10 cellular contexts compared by ENCODE assay signal in genomic region chr1:209641216-209642181, GRCh38. TPM values are rescaled to one million over a fixed set of nuclear protein-coding genes. Genes with fewer than 3 reads are reported as not detected.
DNase-seq lines count a peak whose midpoint lies in the region; ATAC-seq, FAIRE-seq and TF ChIP-seq lines count a peak whose summit lies in the region.
"Had no signal": no experiment of that assay in that cellular context is flagged by ENCODE, and none has a peak within 500 bp of the region (broad histone marks: within the 10 kb centered on the region; RNA-seq: fewer than 3 reads in every experiment).

No MANE protein-coding gene starts in this region.

- H3K36me3 ChIP-seq in liver (ENCODE audit: control insufficient read depth in 4 of 4, insufficient read depth in 3 of 4, low read depth in 1 of 4, low read length in 3 of 4) (no peaks in the 10 kb centered on the region), HepG2 (replicated peaks in 1 of 2; ENCODE audit: control insufficient read depth in 1 of 2, insufficient read depth in 2 of 2, low read length in 2 of 2) (no peaks in the 10 kb centered on the region), osteoblast (ENCODE audit: insufficient read depth, low read length) (no peaks in the 10 kb centered on the region), aorta (ENCODE audit: control insufficient read depth in 1 of 2, insufficient read depth in 2 of 2, low read length in 1 of 2) (no peaks in the 10 kb centered on the region)

- no peak overlapping the region for H3K9ac ChIP-seq in liver (ENCODE audit: low read depth in 1 of 2, low read length in 2 of 2)
- no peak overlapping the region for H3K9ac ChIP-seq in HepG2 (ENCODE audit: insufficient read depth, low read depth, low read length)

- WGBS in liver = 74% methylated on average over 10 of the region's 10 CpGs
- 46% methylated on average over 9 of the region's 10 CpGs for WGBS in HepG2 (ENCODE audit: low lambda C conversion rate)
- WGBS in aorta, 2 donors = 26% methylated on average over 10 of the region's 10 CpGs

- H4K20me1 ChIP-seq in HepG2 (ENCODE audit: insufficient read depth, low read length) (no peaks in the 10 kb centered on the region), osteoblast (ENCODE audit: insufficient read depth, low read length) (no peaks in the 10 kb centered on the region)

- H3K4me2 ChIP-seq in HepG2 (ENCODE audit: low read depth, low read length) (no peak overlapping the region), osteoblast (ENCODE audit: insufficient read depth, low read length) (no peak overlapping the region)

- H3K4me1 ChIP-seq in liver (ENCODE audit: control insufficient read depth in 4 of 4, insufficient read depth in 4 of 4, low read length in 3 of 4) = peaks cover 0 to 12% (median 10%) of the 10 kb centered on the region in 4 donors
- H3K4me1 ChIP-seq in HepG2 (ENCODE audit: insufficient read depth, low read length) = no peaks in the 10 kb centered on the region
- H3K4me1 ChIP-seq in osteoblast (ENCODE audit: insufficient read depth, low read length) = peaks cover 12% of the 10 kb centered on the region
- peaks cover 0 to 4% of the 10 kb centered on the region in 2 donors for H3K4me1 ChIP-seq in aorta (ENCODE audit: control insufficient read depth in 1 of 2, insufficient read depth in 2 of 2, low read length in 2 of 2)

- CTCF ChIA-PET in HepG2 (lab: Yijun Ruan, JAX; ENCODE audit: low intra/inter-chr PET ratio, low total read pairs) = no interaction called here

- TF ChIP-seq RAD21 in liver (IDR thresholded peaks at IDR 0.05) (peak in 1 of 2 donors; percentile 16), HepG2 (CRISPR knock-in tag; IDR thresholded peaks at IDR 0.05) (no peak)

- no peaks in the 10 kb centered on the region for H3K79me2 ChIP-seq in HepG2 (ENCODE audit: insufficient read depth, low read length)
- no peaks in the 10 kb centered on the region for H3K79me2 ChIP-seq in osteoblast (ENCODE audit: insufficient read depth, low read length)

- peak overlapping the region; percentile 34 to 49 for H3K27ac ChIP-seq in liver (ENCODE audit: low read depth in 1 of 2, low read length in 2 of 2)
- no peak overlapping the region for H3K27ac ChIP-seq in HepG2 (ENCODE audit: extremely low read length, insufficient read depth, low read length)
- H3K27ac ChIP-seq in osteoblast (ENCODE audit: low read depth, low read length) = no peak overlapping the region
- peak overlapping the region in 1 of 2 donors; percentile 70 for H3K27ac ChIP-seq in aorta (ENCODE audit: low read depth in 1 of 2, low read length in 2 of 2)

- DNase-seq in HepG2 (ENCODE audit: low spot score) (no peak), cardiac septum (ENCODE audit: low spot score) (peak; percentile 93), osteoblast (ENCODE audit: insufficient read length, low spot score, missing footprints) (no peak), aorta (peak; percentile 83 to 89), NCI-H510A (lab: John Stamatoyannopoulos, UW) (no peak), SIG-M5 (lab: John Stamatoyannopoulos, UW) (no peak), NCI-H524 (lab: John Stamatoyannopoulos, UW) (no peak)

- BruUV-seq in HepG2 (replicated peaks; lab: Mats Ljungman, UMichigan) = no TSS peak

- H3K27me3 ChIP-seq in liver (ENCODE audit: control insufficient read depth in 4 of 4, insufficient read depth in 4 of 4, low read length in 3 of 4) = no peaks in the 10 kb centered on the region
- H3K27me3 ChIP-seq in HepG2 (ENCODE audit: control insufficient read depth in 1 of 2, insufficient read depth in 2 of 2, low read length in 2 of 2) = no peaks in the 10 kb centered on the region; a peak in 1 of 5 replicates
- no peaks in the 10 kb centered on the region for H3K27me3 ChIP-seq in osteoblast (ENCODE audit: insufficient read depth, low read length)
- no peaks in the 10 kb centered on the region for H3K27me3 ChIP-seq in aorta (ENCODE audit: control insufficient read depth in 1 of 2, insufficient read depth in 2 of 2, low read length in 1 of 2)

- no peak overlapping the region for H2AFZ ChIP-seq in HepG2 (ENCODE audit: low read length)
- H2AFZ ChIP-seq in osteoblast (ENCODE audit: low read length) = peak overlapping the region; percentile 75

- no peak for ATAC-seq in HepG2
- ATAC-seq in aorta (ENCODE audit: low FRiP score) = peak; percentile 86

- in situ Hi-C loops in HepG2 (cut with HindIII; ENCODE audit: extremely low pct_ligation_motif_present, low pct_unique_long_range_greater_than_20kb) = no loop called here

- intact Hi-C loops in HepG2 (cut with micrococcal nuclease; ENCODE audit: unreplicated experiment) = no loop called here
- intact Hi-C loops in cardiac septum (cut with DNase I) = loop anchor here (2.0 kb wide), 2 partner anchors 17 to 101 kb away; no protein-coding TSS in a partner anchor
- intact Hi-C loops in aorta (cut with DNase I) = no loop called here

- no peaks in the 10 kb centered on the region for H3K9me3 ChIP-seq in liver (ENCODE audit: control insufficient read depth in 4 of 4, low read length in 3 of 4)
- no peaks in the 10 kb centered on the region for H3K9me3 ChIP-seq in HepG2 (ENCODE audit: low read length)
- H3K9me3 ChIP-seq in osteoblast (ENCODE audit: low read depth, low read length) = no peaks in the 10 kb centered on the region
- H3K9me3 ChIP-seq in aorta (ENCODE audit: control insufficient read depth, low read length) = no peaks in the 10 kb centered on the region

- TF ChIP-seq POLR2A in HepG2 (IDR thresholded peaks at IDR 0.05; ENCODE audit: insufficient read depth in 1 of 2, low read depth in 2 of 2, low read length in 2 of 2) = no peak

- TF ChIP-seq EP300 in HepG2 (IDR thresholded peaks at IDR 0.05; ENCODE audit: low read depth in 2 of 2, low read length in 2 of 2) (no peak), HepG2 (CRISPR knock-in tag; IDR thresholded peaks at IDR 0.05; ENCODE audit: borderline replicate concordance) (no peak)

- no peak overlapping the region for H3K4me3 ChIP-seq in liver (ENCODE audit: low read depth in 1 of 3, low read length in 3 of 3)
- no peak overlapping the region for H3K4me3 ChIP-seq in HepG2 (replicated peaks in 1 of 3; ENCODE audit: insufficient read depth in 1 of 3, low read depth in 2 of 3, low read length in 3 of 3)
- no peak overlapping the region for H3K4me3 ChIP-seq in osteoblast (ENCODE audit: insufficient read depth, low read length)
- no peak overlapping the region for H3K4me3 ChIP-seq in aorta (ENCODE audit: low read length in 2 of 2)

- TF ChIP-seq CTCF in liver (IDR thresholded peaks at IDR 0.05; ENCODE audit: low read depth, low read length, missing input control) = no peak
- no peak for TF ChIP-seq CTCF in HepG2 (CRISPR knock-in tag; IDR thresholded peaks at IDR 0.05)
- no peak for TF ChIP-seq CTCF in osteoblast (IDR thresholded peaks at IDR 0.05; ENCODE audit: extremely low read depth, low read depth, low read length)

- FAIRE-seq in HepG2 (lab: Jason Lieb, UNC) = no peak

- POLR2A ChIA-PET in HepG2 (lab: Yijun Ruan, JAX) = no interaction called here

RNA-seq across cellular contexts. Expression of gene LAMB3, which starts 10.7 kb away (rescaled TPM):
- 1 to 10 TPM; 1.3 to 9.1 TPM for total RNA-seq in liver
- polyA plus RNA-seq in liver = 1 to 10 TPM; 3.6 to 7.6 TPM
- 0.10 and 0.24 TPM in 2 replicates for total RNA-seq in HepG2 (2016; rRNA removed; fragmentation: Illumina TruSeq; extraction: Trizol)
- total RNA-seq in HepG2 (2016; cell fraction: cytosol; rRNA removed; fragmentation: Illumina TruSeq; extraction: Trizol; ENCODE audit: low read depth) = not detected in 2 replicates
- 0.13 TPM in 1 of 2 replicates, not detected in the other for total RNA-seq in HepG2 (2016; cell fraction: insoluble cytoplasmic fraction; rRNA removed; fragmentation: Illumina TruSeq; extraction: Trizol)
- not detected in 2 replicates for total RNA-seq in HepG2 (2016; cell fraction: membrane; rRNA removed; fragmentation: Illumina TruSeq; extraction: Trizol)
- total RNA-seq in HepG2 (2016; cell fraction: nucleus; rRNA removed; fragmentation: Illumina TruSeq; extraction: Trizol) = 0.13 TPM in 1 of 2 replicates, not detected in the other
- 0.18 TPM in 2 replicates for polyA plus RNA-seq in HepG2 (2011; rRNA removed)
- 0.07 and 0.22 TPM in 2 replicates for polyA plus RNA-seq in HepG2 (2011; cell fraction: cytosol; rRNA removed)
- polyA plus RNA-seq in HepG2 (2011; cell fraction: nucleus; rRNA removed) = 0.13 and 0.55 TPM in 2 replicates
- 0.12 TPM in 1 of 2 replicates, not detected in the other for polyA plus RNA-seq in HepG2 (2012)
- polyA plus RNA-seq in HepG2 (2016; cell fraction: cytosol; fragmentation: Illumina TruSeq; extraction: Trizol; ENCODE audit: low read depth) = not detected in 2 replicates
- polyA plus RNA-seq in HepG2 (2016; cell fraction: insoluble cytoplasmic fraction; fragmentation: Illumina TruSeq; extraction: Trizol; ENCODE audit: low read depth) = 0.33 TPM in 1 of 2 replicates, not detected in the other
- polyA plus RNA-seq in HepG2 (2016; cell fraction: membrane; fragmentation: Illumina TruSeq; extraction: Trizol; ENCODE audit: low read depth) = not detected in 2 replicates
- polyA plus RNA-seq in HepG2 (2016; cell fraction: nucleus; fragmentation: Illumina TruSeq; extraction: Trizol; ENCODE audit: insufficient read depth, low read depth) = 0.25 and 0.37 TPM in 2 replicates
- 0.10 and 113 TPM in 2 replicates for polyA minus RNA-seq in HepG2 (2011; rRNA and poly(A)+ RNA removed; ENCODE audit: low replicate concordance)
- 0.69 and 1.1 TPM in 2 replicates for polyA minus RNA-seq in HepG2 (2011; cell fraction: cytosol; rRNA and poly(A)+ RNA removed)
- polyA minus RNA-seq in HepG2 (2011; cell fraction: nucleus; rRNA and poly(A)+ RNA removed) = 0.37 and 0.39 TPM in 2 replicates
- 3.6 TPM for total RNA-seq in cardiac septum
- total RNA-seq in osteoblast = 5.4 and 9.7 TPM in 2 replicates
- total RNA-seq in aorta = 1 to 10 TPM in 1 of 2 donors, under 1 TPM in 1; 0.84 to 3.9 TPM
- 1 to 10 TPM; 5.2 to 5.4 TPM for polyA plus RNA-seq in aorta

RNA-seq across cellular contexts. Expression of gene G0S2, which starts 33.7 kb away (rescaled TPM):
- total RNA-seq in liver = 100 to 1,000 TPM in 1 of 2 donors, 1 to 10 TPM in 1; 9.6 to 185 TPM
- polyA plus RNA-seq in liver = 100 to 1,000 TPM; 146 to 347 TPM
- not detected in 2 replicates for total RNA-seq in HepG2 (2016; rRNA removed; fragmentation: Illumina TruSeq; extraction: Trizol)
- not detected in 2 replicates for total RNA-seq in HepG2 (2016; cell fraction: cytosol; rRNA removed; fragmentation: Illumina TruSeq; extraction: Trizol; ENCODE audit: low read depth)
- not detected in 2 replicates for total RNA-seq in HepG2 (2016; cell fraction: insoluble cytoplasmic fraction; rRNA removed; fragmentation: Illumina TruSeq; extraction: Trizol)
- total RNA-seq in HepG2 (2016; cell fraction: membrane; rRNA removed; fragmentation: Illumina TruSeq; extraction: Trizol) = not detected in 2 replicates
- not detected in 2 replicates for total RNA-seq in HepG2 (2016; cell fraction: nucleus; rRNA removed; fragmentation: Illumina TruSeq; extraction: Trizol)
- polyA plus RNA-seq in HepG2 (2011; rRNA removed) = not detected in 2 replicates
- polyA plus RNA-seq in HepG2 (2011; cell fraction: cytosol; rRNA removed) = 0.08 and 0.28 TPM in 2 replicates
- polyA plus RNA-seq in HepG2 (2011; cell fraction: nucleus; rRNA removed) = not detected in 2 replicates
- polyA plus RNA-seq in HepG2 (2012) = 0.23 TPM in 1 of 2 replicates, not detected in the other
- polyA plus RNA-seq in HepG2 (2016; cell fraction: cytosol; fragmentation: Illumina TruSeq; extraction: Trizol; ENCODE audit: low read depth) = not detected in 2 replicates
- polyA plus RNA-seq in HepG2 (2016; cell fraction: insoluble cytoplasmic fraction; fragmentation: Illumina TruSeq; extraction: Trizol; ENCODE audit: low read depth) = not detected in 2 replicates
- polyA plus RNA-seq in HepG2 (2016; cell fraction: membrane; fragmentation: Illumina TruSeq; extraction: Trizol; ENCODE audit: low read depth) = not detected in 2 replicates
- not detected in 2 replicates for polyA plus RNA-seq in HepG2 (2016; cell fraction: nucleus; fragmentation: Illumina TruSeq; extraction: Trizol; ENCODE audit: insufficient read depth, low read depth)
- not detected in 2 replicates for polyA minus RNA-seq in HepG2 (2011; rRNA and poly(A)+ RNA removed; ENCODE audit: low replicate concordance)
- polyA minus RNA-seq in HepG2 (2011; cell fraction: cytosol; rRNA and poly(A)+ RNA removed) = not detected in 2 replicates
- polyA minus RNA-seq in HepG2 (2011; cell fraction: nucleus; rRNA and poly(A)+ RNA removed) = not detected in 2 replicates
- total RNA-seq in cardiac septum = 246 TPM
- 10.5 and 11.2 TPM in 2 replicates for total RNA-seq in osteoblast
- total RNA-seq in aorta = 10 to 100 TPM; 21.3 to 24.9 TPM
- 10 to 100 TPM; 16.3 to 20.3 TPM for polyA plus RNA-seq in aorta
- total RNA-seq: A172 had no signal

RNA-seq across cellular contexts. Expression of gene CAMK1G, which starts 58.0 kb away (rescaled TPM):
- total RNA-seq in liver = under 1 TPM in 1 of 2 donors, not detected in 1; 0.25 TPM
- polyA plus RNA-seq in liver = under 1 TPM; 0.03 to 0.14 TPM
- total RNA-seq in HepG2 (2016; rRNA removed; fragmentation: Illumina TruSeq; extraction: Trizol) = not detected in 2 replicates
- not detected in 2 replicates for total RNA-seq in HepG2 (2016; cell fraction: cytosol; rRNA removed; fragmentation: Illumina TruSeq; extraction: Trizol; ENCODE audit: low read depth)
- not detected in 2 replicates for total RNA-seq in HepG2 (2016; cell fraction: insoluble cytoplasmic fraction; rRNA removed; fragmentation: Illumina TruSeq; extraction: Trizol)
- total RNA-seq in HepG2 (2016; cell fraction: membrane; rRNA removed; fragmentation: Illumina TruSeq; extraction: Trizol) = not detected in 2 replicates
- total RNA-seq in HepG2 (2016; cell fraction: nucleus; rRNA removed; fragmentation: Illumina TruSeq; extraction: Trizol) = not detected in 2 replicates
- not detected in 2 replicates for polyA plus RNA-seq in HepG2 (2011; rRNA removed)
- polyA plus RNA-seq in HepG2 (2011; cell fraction: cytosol; rRNA removed) = not detected in 2 replicates
- not detected in 2 replicates for polyA plus RNA-seq in HepG2 (2011; cell fraction: nucleus; rRNA removed)
- polyA plus RNA-seq in HepG2 (2012) = not detected in 2 replicates
- polyA plus RNA-seq in HepG2 (2016; cell fraction: cytosol; fragmentation: Illumina TruSeq; extraction: Trizol; ENCODE audit: low read depth) = not detected in 2 replicates
- polyA plus RNA-seq in HepG2 (2016; cell fraction: insoluble cytoplasmic fraction; fragmentation: Illumina TruSeq; extraction: Trizol; ENCODE audit: low read depth) = not detected in 2 replicates
- not detected in 2 replicates for polyA plus RNA-seq in HepG2 (2016; cell fraction: membrane; fragmentation: Illumina TruSeq; extraction: Trizol; ENCODE audit: low read depth)
- polyA plus RNA-seq in HepG2 (2016; cell fraction: nucleus; fragmentation: Illumina TruSeq; extraction: Trizol; ENCODE audit: insufficient read depth, low read depth) = not detected in 2 replicates
- not detected in 2 replicates for polyA minus RNA-seq in HepG2 (2011; rRNA and poly(A)+ RNA removed; ENCODE audit: low replicate concordance)
- polyA minus RNA-seq in HepG2 (2011; cell fraction: cytosol; rRNA and poly(A)+ RNA removed) = not detected in 2 replicates
- polyA minus RNA-seq in HepG2 (2011; cell fraction: nucleus; rRNA and poly(A)+ RNA removed) = not detected in 2 replicates
- not detected for total RNA-seq in cardiac septum
- total RNA-seq in osteoblast = under 0.01 and 0.72 TPM in 2 replicates
- under 1 TPM in 1 of 2 donors, not detected in 1; 0.72 TPM for total RNA-seq in aorta
- under 1 TPM in 1 of 2 donors, not detected in 1; 0.63 TPM for polyA plus RNA-seq in aorta
- total RNA-seq: A172, osteocyte had no signal

Comparison
In these comparisons a context has a peak if more than half of its experiments do, and no peak if none do; other contexts are left out.
1. H3K27ac ChIP-seq: peak in liver (2 of 2); none in HepG2 (single experiment) and osteoblast (single experiment).
2. RNA of gene G0S2, which starts 33.7 kb away (total RNA-seq): 246 TPM in cardiac septum (single experiment), 9.6 to 185 TPM in liver, 21.3 to 24.9 TPM in aorta and 10.5 to 11.2 TPM in osteoblast; not detected in HepG2; every median in the first group is over 10 times any median in the second.
3. DNase-seq: peak in cardiac septum (single experiment) and aorta (2 of 2); none in HepG2 (single experiment), osteoblast (single experiment), NCI-H510A (single experiment), SIG-M5 (single experiment) and NCI-H524 (0 of 2).